1 cellular context compared by ENCODE assay signal in genomic region chr10:24351883-24352778, GRCh38.
TF ChIP-seq lines count a peak whose summit lies in the region.

No MANE protein-coding gene starts in this region.

TF ChIP-seq in WTC11, 78 proteins besides CTCF, POLR2A, EP300 and RAD21 (continued from another document):
- no peak for TF ChIP-seq USF1 (CRISPR knock-in tag; IDR thresholded peaks at IDR 0.05)
- no peak for TF ChIP-seq STAT6 (CRISPR knock-in tag; conservative IDR thresholded peaks at IDR 0.05; ENCODE audit: low read depth)
- TF ChIP-seq, protein P1, sequence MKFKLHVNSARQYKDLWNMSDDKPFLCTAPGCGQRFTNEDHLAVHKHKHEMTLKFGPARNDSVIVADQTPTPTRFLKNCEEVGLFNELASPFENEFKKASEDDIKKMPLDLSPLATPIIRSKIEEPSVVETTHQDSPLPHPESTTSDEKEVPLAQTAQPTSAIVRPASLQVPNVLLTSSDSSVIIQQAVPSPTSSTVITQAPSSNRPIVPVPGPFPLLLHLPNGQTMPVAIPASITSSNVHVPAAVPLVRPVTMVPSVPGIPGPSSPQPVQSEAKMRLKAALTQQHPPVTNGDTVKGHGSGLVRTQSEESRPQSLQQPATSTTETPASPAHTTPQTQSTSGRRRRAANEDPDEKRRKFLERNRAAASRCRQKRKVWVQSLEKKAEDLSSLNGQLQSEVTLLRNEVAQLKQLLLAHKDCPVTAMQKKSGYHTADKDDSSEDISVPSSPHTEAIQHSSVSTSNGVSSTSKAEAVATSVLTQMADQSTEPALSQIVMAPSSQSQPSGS (CRISPR knock-in tag; IDR thresholded peaks at IDR 0.05; ENCODE audit: borderline replicate concordance, low read depth), result no peak
- TF ChIP-seq, protein P2, sequence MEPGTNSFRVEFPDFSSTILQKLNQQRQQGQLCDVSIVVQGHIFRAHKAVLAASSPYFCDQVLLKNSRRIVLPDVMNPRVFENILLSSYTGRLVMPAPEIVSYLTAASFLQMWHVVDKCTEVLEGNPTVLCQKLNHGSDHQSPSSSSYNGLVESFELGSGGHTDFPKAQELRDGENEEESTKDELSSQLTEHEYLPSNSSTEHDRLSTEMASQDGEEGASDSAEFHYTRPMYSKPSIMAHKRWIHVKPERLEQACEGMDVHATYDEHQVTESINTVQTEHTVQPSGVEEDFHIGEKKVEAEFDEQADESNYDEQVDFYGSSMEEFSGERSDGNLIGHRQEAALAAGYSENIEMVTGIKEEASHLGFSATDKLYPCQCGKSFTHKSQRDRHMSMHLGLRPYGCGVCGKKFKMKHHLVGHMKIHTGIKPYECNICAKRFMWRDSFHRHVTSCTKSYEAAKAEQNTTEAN (CRISPR knock-in tag; IDR thresholded peaks at IDR 0.05), result no peak
- TF ChIP-seq ZNF671 (CRISPR knock-in tag; IDR thresholded peaks at IDR 0.05), result no peak
- TF ChIP-seq SOX15 (CRISPR knock-in tag; IDR thresholded peaks at IDR 0.05), result no peak
- no peak for TF ChIP-seq NR3C1 (CRISPR knock-in tag; conservative IDR thresholded peaks at IDR 0.05; ENCODE audit: low read depth)
TF ChIP-seq in WTC11: peak in this region for 0.
